ENCODE assay signal across 9 cellular contexts in genomic region chr3:59559721-59560514, GRCh38.
DNase-seq lines count a peak whose midpoint lies in the region; ATAC-seq, FAIRE-seq and TF ChIP-seq lines count a peak whose summit lies in the region.
"Had no signal": no experiment of that assay in that cellular context is flagged by ENCODE, and none has a peak within 500 bp of the region (broad histone marks: within the 10 kb centered on the region; RNA-seq: fewer than 3 reads in every experiment).

No MANE protein-coding gene starts in this region.

- no peak for FAIRE-seq in kidney (lab: Jason Lieb, UNC)

- no peak overlapping the region for H3K4me3 ChIP-seq in GM23248
- H3K4me3 ChIP-seq in PC-3 (ENCODE audit: low read length): no peak overlapping the region
- peak overlapping the region; percentile 23 for H3K4me3 ChIP-seq in skeletal muscle satellite cell (ENCODE audit: low read length)
- H3K4me3 ChIP-seq in kidney (ENCODE audit: low read length in 2 of 2): no peak overlapping the region

- CTCF ChIA-PET in PC-3 (lab: Charles Lee): no interaction called here

- H3K9ac ChIP-seq in GM23248 (peak overlapping the region; percentile 61), PC-3 (ENCODE audit: low read length) (no peak overlapping the region), skeletal muscle satellite cell (ENCODE audit: low read depth, low read length) (peak overlapping the region; percentile 55), kidney (ENCODE audit: low read length in 2 of 2) (no peak overlapping the region)

- POLR2A ChIA-PET in PC-3 (lab: Charles Lee; ENCODE audit: unreplicated experiment): no interaction called here

- H3K9me3 ChIP-seq in GM23248 (ENCODE audit: low read depth) (no peaks in the 10 kb centered on the region), PC-3 (ENCODE audit: low read length) (no peaks in the 10 kb centered on the region), skeletal muscle satellite cell (replicated peaks; ENCODE audit: low read length) (no peaks in the 10 kb centered on the region), kidney (ENCODE audit: control insufficient read depth in 1 of 2, low read length in 2 of 2) (no peaks in the 10 kb centered on the region)

- intact Hi-C loops in PC-3 (cut with micrococcal nuclease) (no loop called here), kidney (cut with DNase I) (no loop called here)

- H3F3A ChIP-seq in GM23248 (ENCODE audit: insufficient read depth) (peaks cover 53% of the 10 kb centered on the region), PC-3 (ENCODE audit: low read length, unreplicated experiment) (no peaks in the 10 kb centered on the region)

- DNase-seq in GM23248 (peak; percentile 98), PC-3 (peak; percentile 91), caudate nucleus (lab: John Stamatoyannopoulos, UW) (peak in 19 of 61 donors; percentile 2 to 69 (median 8)), GM10266 (ENCODE audit: extremely low spot score) (no peak), kidney (no peak)
- DNase-seq: right cardiac atrium had no signal

- H4K20me1 ChIP-seq in GM23248 (ENCODE audit: insufficient read depth): no peaks in the 10 kb centered on the region
- H4K20me1 ChIP-seq in PC-3 (ENCODE audit: low read length): no peaks in the 10 kb centered on the region

- H3K4me2 ChIP-seq in GM23248 (ENCODE audit: unreplicated experiment) (peak overlapping the region; percentile 30), PC-3 (ENCODE audit: low read length) (peak overlapping the region; percentile 22; the same call in 1 of the 2 replicates), skeletal muscle satellite cell (ENCODE audit: low read length) (peak overlapping the region; percentile 66)

- peaks cover 40% of the 10 kb centered on the region for H3K4me1 ChIP-seq in GM23248 (ENCODE audit: insufficient read depth)
- H3K4me1 ChIP-seq in PC-3 (ENCODE audit: insufficient read depth, low read length): peaks cover 26% of the 10 kb centered on the region
- H3K4me1 ChIP-seq in skeletal muscle satellite cell (ENCODE audit: control insufficient read depth, insufficient read depth, low read length): peaks cover 40% of the 10 kb centered on the region
- H3K4me1 ChIP-seq in kidney (ENCODE audit: control insufficient read depth in 1 of 2, insufficient read depth in 1 of 2, low read depth in 1 of 2, low read length in 2 of 2): no peaks in the 10 kb centered on the region

- H3K9me2 ChIP-seq in GM23248 (ENCODE audit: insufficient read depth) (no peaks in the 10 kb centered on the region), PC-3 (replicated peaks; ENCODE audit: low read length) (0 out of 2 replicates have a peak, but pooled peaks cover 3% of the 10 kb centered on the region)

- H3K36me3 ChIP-seq in GM23248 (ENCODE audit: low read depth): no peaks in the 10 kb centered on the region
- H3K36me3 ChIP-seq in PC-3 (ENCODE audit: low read depth, low read length): no peaks in the 10 kb centered on the region
- no peaks in the 10 kb centered on the region for H3K36me3 ChIP-seq in skeletal muscle satellite cell (ENCODE audit: insufficient read depth, low read length)
- H3K36me3 ChIP-seq in kidney (ENCODE audit: control insufficient read depth in 1 of 2, insufficient read depth in 2 of 2, low read length in 2 of 2): no peaks in the 10 kb centered on the region

- H3K27ac ChIP-seq in GM23248: peak overlapping the region; percentile 88
- peak overlapping the region; percentile 47 for H3K27ac ChIP-seq in PC-3 (ENCODE audit: low read length)
- H3K27ac ChIP-seq in caudate nucleus (ENCODE audit: low read depth, low read length): peak overlapping the region; percentile 69
- H3K27ac ChIP-seq in kidney (ENCODE audit: low read depth in 2 of 2, low read length in 2 of 2): no peak overlapping the region

- no TSS peak for BruUV-seq in PC-3 (replicated peaks; lab: Mats Ljungman, UMichigan)

- H3K79me2 ChIP-seq in GM23248 (ENCODE audit: insufficient read depth): no peaks in the 10 kb centered on the region
- no peaks in the 10 kb centered on the region for H3K79me2 ChIP-seq in PC-3 (ENCODE audit: low read length)

- in situ Hi-C loops in GM23248 (cut with MboI): no loop called here

- H3K27me3 ChIP-seq in GM23248 (replicated peaks; ENCODE audit: insufficient read depth) (no peaks in the 10 kb centered on the region), PC-3 (ENCODE audit: low read length) (no peaks in the 10 kb centered on the region), skeletal muscle satellite cell (ENCODE audit: control insufficient read depth, insufficient read depth, low read length) (no peaks in the 10 kb centered on the region)

- no peak for TF ChIP-seq CTCF in PC-3 (conservative IDR thresholded peaks at IDR 0.05; ENCODE audit: low read depth, low read length)
- TF ChIP-seq CTCF in GM10266 (IDR thresholded peaks at IDR 0.05; ENCODE audit: control insufficient read depth, insufficient read depth, low read depth, missing control alignments): no peak
- no peak for TF ChIP-seq CTCF in kidney (IDR thresholded peaks at IDR 0.05; ENCODE audit: borderline replicate concordance, extremely low read depth, insufficient read depth)

- 46 to 51% methylated on average over 4 of the region's 4 CpGs for WGBS in GM23248 (ENCODE audit: low coverage in 1 of 2, low lambda C conversion rate in 2 of 2, missing lambda C conversion rate in 2 of 2), 2 experiments

- peak overlapping the region; percentile 30; the same call in 1 of the 2 replicates for H2AFZ ChIP-seq in GM23248
- H2AFZ ChIP-seq in PC-3 (ENCODE audit: low read length): no peak overlapping the region

- ATAC-seq in PC-3: peak; percentile 88
- ATAC-seq in GM21526 (IDR thresholded peaks at IDR 0.05; ENCODE audit: low FRiP score, unreplicated experiment): no peak
- no peak for ATAC-seq in HG02981 (IDR thresholded peaks at IDR 0.05; ENCODE audit: unreplicated experiment)

Comparison
In these comparisons a context has a peak if more than half of its experiments do, and no peak if none do; other contexts are left out.
1. DNase-seq: peak in GM23248 (single experiment) and PC-3 (single experiment); none in GM10266 (single experiment) and kidney (single experiment).
2. H3K27ac ChIP-seq: peak in GM23248 (single experiment), PC-3 (single experiment) and caudate nucleus (single experiment); none in kidney (0 of 2).
3. H3K9ac ChIP-seq: peak in GM23248 (single experiment) and skeletal muscle satellite cell (single experiment); none in PC-3 (single experiment) and kidney (0 of 2).
4. Peak in every context shown above with its lines, with median percentiles within 50 percentile points of each other: H3K4me2 ChIP-seq.